10 cellular contexts compared by ENCODE assay signal in genomic region chr17:76909971-76910760, GRCh38. TPM values are rescaled to one million over a fixed set of nuclear protein-coding genes. Genes with fewer than 3 reads are reported as not detected.
A peak's percentile ranks its signal among the peaks of the same experiment; 100 is the strongest.
DNase-seq lines count a peak whose midpoint lies in the region; ATAC-seq and TF ChIP-seq lines count a peak whose summit lies in the region.
"Had no signal": no experiment of that assay in that cellular context is flagged by ENCODE, and none has a peak within 500 bp of the region (broad histone marks: within the 10 kb centered on the region; RNA-seq: fewer than 3 reads in every experiment).

No MANE protein-coding gene starts in this region.

- H3K36me3 ChIP-seq in right atrium auricular region (no peaks in the 10 kb centered on the region), left ventricle myocardium inferior (no peaks in the 10 kb centered on the region)

- peaks cover 0 to 5% of the 10 kb centered on the region in 2 donors for H3K9me3 ChIP-seq in right atrium auricular region
- peaks cover 6% of the 10 kb centered on the region for H3K9me3 ChIP-seq in left ventricle myocardium inferior (replicated peaks)
- H3K9me3 ChIP-seq: SJSA1 had no signal

- no peaks in the 10 kb centered on the region for H3K4me1 ChIP-seq in right atrium auricular region
- H3K4me1 ChIP-seq in left ventricle myocardium inferior: no peaks in the 10 kb centered on the region
- H3K4me1 ChIP-seq: SJSA1 had no signal

- H3K27me3 ChIP-seq in right atrium auricular region (no peaks in the 10 kb centered on the region), left ventricle myocardium inferior (ENCODE audit: low read depth) (peaks cover 70% of the 10 kb centered on the region)
- H3K27me3 ChIP-seq: SJSA1 had no signal

- DNase-seq in Right ventricle myocardium inferior (ENCODE audit: missing footprints) (no peak), right atrium auricular region (ENCODE audit: low spot score) (no peak), left ventricle myocardium inferior (peak; percentile 44), NCI-H82 treated with DMSO at 0.1 percent for 48 hours (lab: John Stamatoyannopoulos, UW; ENCODE audit: unreplicated experiment) (no peak), SW 1271 (lab: John Stamatoyannopoulos, UW) (no peak)
- peak; percentile 38 for DNase-seq in activated T-cell treated with anti-CD3 and anti-CD28 coated beads, Interleukin-2, amount 50 U/mL, for 1 hour
- peak; percentile 10 for DNase-seq in stimulated activated CD4-positive, alpha-beta T cell treated with anti-CD3 and anti-CD28 coated beads, Interleukin-2, amount 100 ng/mL, for 48 hours

- ATAC-seq in Right ventricle myocardium inferior: peak; percentile 20
- no peak for ATAC-seq in GM21825 (IDR thresholded peaks at IDR 0.05; ENCODE audit: unreplicated experiment)

- no peak overlapping the region for H3K4me3 ChIP-seq in right atrium auricular region
- no peak overlapping the region for H3K4me3 ChIP-seq in left ventricle myocardium inferior
- H3K4me3 ChIP-seq: SJSA1 had no signal

- intact Hi-C loops in Right ventricle myocardium inferior (cut with DNase I) (no loop called here), left ventricle myocardium inferior (cut with micrococcal nuclease) (no loop called here)

- H3K27ac ChIP-seq in right atrium auricular region: no peak overlapping the region
- no peak overlapping the region for H3K27ac ChIP-seq in left ventricle myocardium inferior (replicated peaks)
- H3K27ac ChIP-seq: C4-2B, SJSA1 had no signal

- no peak for TF ChIP-seq CTCF in right atrium auricular region (IDR thresholded peaks at IDR 0.05)
- TF ChIP-seq CTCF in left ventricle myocardium inferior (IDR thresholded peaks at IDR 0.05; ENCODE audit: borderline replicate concordance): no peak

RNA-seq across cellular contexts. Expression of gene MGAT5B, which starts 42.0 kb away (rescaled TPM):
- total RNA-seq in Right ventricle myocardium inferior: not detected
- not detected for total RNA-seq in right atrium auricular region
- 0.08 TPM for total RNA-seq in left ventricle myocardium inferior

Comparison
In these comparisons a context has a peak if more than half of its experiments do, and no peak if none do; other contexts are left out.
1. DNase-seq: peak in activated T-cell treated with anti-CD3 and anti-CD28 coated beads, Interleukin-2, amount 50 U/mL, for 1 hour (single experiment), left ventricle myocardium inferior (single experiment) and stimulated activated CD4-positive, alpha-beta T cell treated with anti-CD3 and anti-CD28 coated beads, Interleukin-2, amount 100 ng/mL, for 48 hours (2 of 2); none in Right ventricle myocardium inferior (single experiment), right atrium auricular region (single experiment), NCI-H82 treated with DMSO at 0.1 percent for 48 hours (single experiment) and SW 1271 (0 of 2).